25 cellular contexts compared by ENCODE assay signal in genomic region chr14:98666545-98666944, GRCh38.
"Had no signal": no experiment of that assay in that cellular context is flagged by ENCODE, and none has a peak within 500 bp of the region (broad histone marks: within the 10 kb centered on the region; RNA-seq: fewer than 3 reads in every experiment).

No MANE protein-coding gene starts in this region.

- H3K4me3 ChIP-seq: ascending aorta, cardiac muscle cell had no signal

- DNase-seq: activated B cell treated with CpG ODN at 0.5 μM for 24 hours; activated CD4-positive, alpha-beta memory T cell treated with anti-CD3 and anti-CD28 coated beads, Interleukin-2, amount 10 ng/mL, durations not matched to agents 7 days and 5 days; activated CD4-positive, alpha-beta T cell treated with anti-CD3 and anti-CD28 coated beads for 4 hours; activated CD4-positive, alpha-beta T cell treated with anti-CD3 and anti-CD28 coated beads, Interleukin-2, amount 10 ng/mL, durations not matched to agents 7 days and 5 days; activated CD4-positive, alpha-beta T cell treated with anti-CD3 and anti-CD28 coated beads, Interleukin-2, amount 50 U/mL, for 48 hours; activated CD4-positive, CD25-positive, alpha-beta regulatory T cell treated with anti-CD3 and anti-CD28 coated beads, Interleukin-2, amount 50 U/mL, for 72 hours; activated CD8-positive, alpha-beta memory T cell treated with anti-CD3 and anti-CD28 coated beads for 24 hours; activated CD8-positive, alpha-beta memory T cell treated with anti-CD3 and anti-CD28 coated beads, Interleukin-2, amount 10 ng/mL, durations not matched to agents 7 days and 5 days; activated CD8-positive, alpha-beta memory T cell treated with anti-CD3 and anti-CD28 coated beads, Interleukin-2, amount 50 U/mL, for 48 hours; activated CD8-positive, alpha-beta T cell treated with anti-CD3 and anti-CD28 coated beads, Interleukin-2, amount 10 ng/mL, durations not matched to agents 7 days and 5 days; activated effector memory CD4-positive, alpha-beta T cell treated with Interleukin-2 at 50 U/mL for 16 hours; activated gamma-delta T cell; activated naive CD4-positive, alpha-beta T cell treated with anti-CD3 and anti-CD28 coated beads, Interleukin-2, amount 10 ng/mL, durations not matched to agents 7 days and 5 days; activated naive CD4-positive, alpha-beta T cell treated with Interleukin-2 at 50 U/mL for 16 hours; activated naive CD8-positive, alpha-beta T cell treated with anti-CD3 and anti-CD28 coated beads, Interleukin-2, amount 10 ng/mL, durations not matched to agents 7 days and 5 days; activated naive CD8-positive, alpha-beta T cell treated with anti-CD3 and anti-CD28 coated beads, Interleukin-2, amount 50 U/mL, for 24 hours; activated T-cell treated with anti-CD3 and anti-CD28 coated beads, Interleukin-2, amount 50 U/mL, for 24 hours; activated T-cell treated with anti-CD3 and anti-CD28 coated beads, Interleukin-2, amount 50 U/mL, for 48 hours; amygdala; anterior cingulate cortex; cerebellar nuclear complex; T-cell; T-helper 17 cell had no signal

- ATAC-seq: activated CD8-positive, alpha-beta memory T cell treated with anti-CD3 and anti-CD28 coated beads, Interleukin-2, amount 10 ng/mL, durations not matched to agents 7 days and 5 days; activated CD8-positive, alpha-beta T cell treated with anti-CD3 and anti-CD28 coated beads, Interleukin-2, amount 10 ng/mL, durations not matched to agents 7 days and 5 days; activated naive CD8-positive, alpha-beta T cell treated with anti-CD3 and anti-CD28 coated beads, Interleukin-2, amount 50 U/mL, for 24 hours; T-cell; T-helper 17 cell had no signal
